ENCODE assay signal across 11 cellular contexts in the genomic region with DNA sequence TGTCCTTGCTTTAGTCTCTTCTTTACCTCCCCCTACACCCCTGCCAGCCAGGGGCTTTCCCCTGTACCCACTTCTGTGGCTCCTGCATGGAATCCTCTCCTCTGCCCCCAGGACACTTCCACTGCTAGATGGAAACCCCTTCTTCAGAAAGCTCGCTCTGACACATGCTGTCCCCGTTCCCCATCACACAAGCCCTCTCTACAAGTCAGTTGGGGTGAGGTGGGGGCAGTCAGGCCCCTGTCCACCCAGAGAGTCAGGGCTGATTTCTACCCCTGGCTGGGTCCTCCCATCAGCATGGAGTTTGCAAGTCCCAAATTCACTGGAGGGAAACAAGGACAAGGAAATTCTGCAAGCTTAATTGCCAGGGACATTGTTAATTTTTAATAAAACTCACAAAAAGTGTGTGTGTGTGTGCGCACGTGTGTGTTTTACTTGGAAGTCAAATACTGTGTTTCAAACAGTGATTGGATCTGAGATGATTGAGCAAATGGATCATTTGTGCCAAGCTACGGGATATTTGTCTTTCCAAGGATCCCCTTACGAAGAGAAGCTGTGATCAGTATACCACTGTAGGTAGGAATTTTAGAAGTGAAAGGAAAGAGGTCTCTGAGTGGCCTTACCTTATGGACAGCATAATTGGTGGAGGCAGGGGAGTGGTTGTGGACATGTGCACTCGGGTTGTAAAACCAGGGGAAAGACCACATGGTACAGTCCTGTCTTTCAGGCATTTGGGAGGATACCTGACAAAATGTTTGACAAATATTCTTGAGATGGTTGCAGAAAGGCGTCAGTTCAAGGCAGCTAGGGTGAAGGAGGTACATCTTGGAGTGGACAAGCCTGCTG. TPM values are rescaled to one million over a fixed set of nuclear protein-coding genes. Genes with fewer than 3 reads are reported as not detected.
DNase-seq lines count a peak whose midpoint lies in the region; ATAC-seq and TF ChIP-seq lines count a peak whose summit lies in the region.
"Had no signal": no experiment of that assay in that cellular context is flagged by ENCODE, and none has a peak within 500 bp of the region (broad histone marks: within the 10 kb centered on the region; RNA-seq: fewer than 3 reads in every experiment).

No MANE protein-coding gene starts in this region.

- H3K9me3 ChIP-seq in colonic mucosa (no peaks in the 10 kb centered on the region), testis (no peaks in the 10 kb centered on the region)

- TF ChIP-seq CTCF in colonic mucosa (IDR thresholded peaks at IDR 0.05) (no peak), testis (IDR thresholded peaks at IDR 0.05) (no peak), brain microvascular endothelial cell (IDR thresholded peaks at IDR 0.05; ENCODE audit: low read depth, low read length, missing control alignments) (no peak)

- no peaks in the 10 kb centered on the region for H3K27me3 ChIP-seq in colonic mucosa
- no peaks in the 10 kb centered on the region for H3K27me3 ChIP-seq in testis
- H3K27me3 ChIP-seq in brain microvascular endothelial cell (replicated peaks): no peaks in the 10 kb centered on the region

- no peaks in the 10 kb centered on the region for H3K36me3 Mint-ChIP-seq in activated T-cell treated with anti-CD3 and anti-CD28 coated beads, Interleukin-2, amount 50 U/mL, for 4 hours (ENCODE audit: insufficient read depth)
- H3K36me3 Mint-ChIP-seq in memory B cell: no peaks in the 10 kb centered on the region

- H3K36me3 ChIP-seq in colonic mucosa (no peaks in the 10 kb centered on the region), testis (ENCODE audit: low read depth, missing control alignments) (no peaks in the 10 kb centered on the region), brain microvascular endothelial cell (replicated peaks) (peaks cover 16% of the 10 kb centered on the region)

- in situ Hi-C loops in brain microvascular endothelial cell (cut with HindIII; ENCODE audit: low pct_ligation_motif_present, low sequenced_read_pairs): no loop called here

- H3K9me3 Mint-ChIP-seq in activated T-cell treated with anti-CD3 and anti-CD28 coated beads, Interleukin-2, amount 50 U/mL, for 4 hours: no peaks in the 10 kb centered on the region
- H3K9me3 Mint-ChIP-seq in memory B cell: peaks cover 8% of the 10 kb centered on the region

- DNase-seq in activated T-cell treated with anti-CD3 and anti-CD28 coated beads, Interleukin-2, amount 50 U/mL, for 4 hours: no peak
- DNase-seq in activated T-cell treated with anti-CD3 and anti-CD28 coated beads, Interleukin-2, amount 50 U/mL, for 1 hour: no peak
- DNase-seq in colonic mucosa (peak; percentile 22), memory B cell (ENCODE audit: low spot score in 2 of 2) (no peak), testis (peak; percentile 9), NK-92 (lab: John Stamatoyannopoulos, UW; ENCODE audit: unreplicated experiment) (no peak), CD1c-positive myeloid dendritic cell (ENCODE audit: extremely low spot score) (no peak), brain microvascular endothelial cell (no peak)
- DNase-seq: cerebellar nuclear complex; NCI-H446 treated with DMSO at 0.1 percent for 48 hours; stimulated activated CD4-positive, alpha-beta T cell treated with anti-CD3 and anti-CD28 coated beads, Interleukin-4, amount 100 ng/mL, for 4 hours had no signal

- no peak for TF ChIP-seq POLR2A in testis (IDR thresholded peaks at IDR 0.05)

- intact Hi-C loops in colonic mucosa (cut with DNase I) (loop anchor here (5.0 kb wide), 1 partner anchor 97 kb away; no protein-coding TSS in a partner anchor), testis (cut with DNase I; ENCODE audit: low total_unique reads) (no loop called here)

- H3K4me3 ChIP-seq in colonic mucosa (no peak overlapping the region), testis (no peak overlapping the region), brain microvascular endothelial cell (ENCODE audit: low read depth, low read length) (no peak overlapping the region)

- H3K4me3 Mint-ChIP-seq in activated T-cell treated with anti-CD3 and anti-CD28 coated beads, Interleukin-2, amount 50 U/mL, for 4 hours: peak overlapping the region; percentile 77
- peak overlapping the region; percentile 58 for H3K4me3 Mint-ChIP-seq in memory B cell

- H3K4me1 ChIP-seq in colonic mucosa (peaks cover 19% of the 10 kb centered on the region), testis (peaks cover 18% of the 10 kb centered on the region)

- no peak overlapping the region for H3K27ac Mint-ChIP-seq in memory B cell

- H3K9ac ChIP-seq in colonic mucosa (ENCODE audit: low read depth in 2 of 2, low read length in 2 of 2): peak overlapping the region in 1 of 2 donors; percentile 87

- no peak for ATAC-seq in activated T-cell treated with anti-CD3 and anti-CD28 coated beads, Interleukin-2, amount 50 U/mL, for 4 hours
- no peak for ATAC-seq in memory B cell (ENCODE audit: low read depth)

- peaks cover 44% of the 10 kb centered on the region for H3K27me3 Mint-ChIP-seq in activated T-cell treated with anti-CD3 and anti-CD28 coated beads, Interleukin-2, amount 50 U/mL, for 4 hours (ENCODE audit: low read depth)
- peaks cover 31% of the 10 kb centered on the region for H3K27me3 Mint-ChIP-seq in memory B cell

- peaks cover 6% of the 10 kb centered on the region for H3K4me1 Mint-ChIP-seq in activated T-cell treated with anti-CD3 and anti-CD28 coated beads, Interleukin-2, amount 50 U/mL, for 4 hours (ENCODE audit: low read depth)
- peaks cover 14% of the 10 kb centered on the region for H3K4me1 Mint-ChIP-seq in memory B cell

- WGBS in testis, 2 donors: 76 to 92% methylated on average over 8 of the region's 8 CpGs

- H3K27ac ChIP-seq in colonic mucosa (no peak overlapping the region), testis (no peak overlapping the region), brain microvascular endothelial cell (no peak overlapping the region)

RNA-seq across cellular contexts. Expression of gene AMOTL2, which starts 1.5 kb away (rescaled TPM):
- total RNA-seq in activated T-cell treated with anti-CD3 and anti-CD28 coated beads, Interleukin-2, amount 50 U/mL, for 4 hours: under 1 TPM; 0.16 to 0.87 (median 0.20) TPM
- total RNA-seq in colonic mucosa: 10 to 100 TPM; 17.8 to 19.9 TPM
- total RNA-seq in testis: 10 to 100 TPM; 35.8 to 61.0 TPM
- 19.6 TPM for polyA plus RNA-seq in testis (ENCODE audit: insufficient read depth, low read depth, low replicate concordance)

Comparison
In these comparisons a context has a peak if more than half of its experiments do, and no peak if none do; other contexts are left out.
1. DNase-seq: peak in colonic mucosa (single experiment) and testis (single experiment); none in activated T-cell treated with anti-CD3 and anti-CD28 coated beads, Interleukin-2, amount 50 U/mL, for 4 hours (single experiment), activated T-cell treated with anti-CD3 and anti-CD28 coated beads, Interleukin-2, amount 50 U/mL, for 1 hour (single experiment), memory B cell (0 of 2), NK-92 (single experiment), CD1c-positive myeloid dendritic cell (single experiment) and brain microvascular endothelial cell (single experiment).
2. RNA of gene AMOTL2, which starts 1.5 kb away (total RNA-seq): 35.8 to 61.0 TPM in testis and 17.8 to 19.9 TPM in colonic mucosa; 0.16 to 0.87 TPM in activated T-cell treated with anti-CD3 and anti-CD28 coated beads, Interleukin-2, amount 50 U/mL, for 4 hours; every median in the first group is over 10 times any median in the second.